Comparison of ENCODE assay signal across 8 cellular contexts in the genomic region with DNA sequence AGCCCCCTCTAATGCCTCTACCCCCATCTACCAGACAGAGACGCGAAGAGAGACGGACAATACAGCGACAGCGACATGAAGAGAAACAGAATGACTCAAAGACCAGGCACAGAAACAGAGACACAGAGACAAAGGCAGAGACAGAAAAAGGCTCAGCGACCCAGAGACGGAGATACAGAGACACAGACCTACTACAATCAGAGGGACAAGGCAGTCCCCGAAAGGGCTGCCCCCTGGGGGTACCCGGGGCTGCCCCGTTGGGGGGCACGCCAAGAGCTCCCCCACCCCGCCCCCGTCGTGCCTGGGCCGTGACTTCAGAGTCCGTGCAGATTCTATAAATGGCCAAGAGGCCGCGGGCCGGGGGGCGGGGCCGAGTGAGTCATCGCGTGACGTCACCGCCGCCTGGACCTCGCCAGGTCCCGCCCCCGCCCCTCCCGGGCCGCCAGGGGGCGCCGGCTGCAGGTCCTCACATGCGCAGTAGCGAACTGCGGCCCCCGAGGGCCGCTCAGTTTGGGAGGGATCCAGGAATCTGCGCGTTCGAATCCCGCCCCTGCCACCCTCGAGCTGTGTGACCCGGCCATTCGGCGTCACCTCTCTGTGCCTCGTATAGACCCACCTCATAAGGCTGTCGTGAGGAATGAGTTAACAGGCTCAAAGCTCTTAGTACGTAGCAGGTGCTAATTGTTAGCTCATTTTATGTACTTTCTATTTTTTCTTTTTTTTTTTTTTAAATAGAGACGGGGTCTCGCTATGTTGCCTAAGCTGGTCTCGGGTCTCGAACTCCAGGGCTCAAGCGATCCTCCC. TPM values are rescaled to one million over a fixed set of nuclear protein-coding genes. Genes with fewer than 3 reads are reported as not detected.
DNase-seq lines count a peak whose midpoint lies in the region; ATAC-seq and TF ChIP-seq lines count a peak whose summit lies in the region.

No MANE protein-coding gene starts in this region.

- ATAC-seq in HG02852 (IDR thresholded peaks at IDR 0.05; ENCODE audit: unreplicated experiment) (peak; percentile 54), left colon (peak; percentile 88), HG02588 (IDR thresholded peaks at IDR 0.05; ENCODE audit: unreplicated experiment) (no peak)

- in situ Hi-C loops in G401 (cut with HindIII; ENCODE audit: low sequenced_read_pairs): no loop called here

- peak overlapping the region; percentile 46 for H3K4me3 ChIP-seq in choroid plexus epithelial cell (ENCODE audit: low read depth, low read length)

- peak; percentile 89 for DNase-seq in G401 (ENCODE audit: low spot score)
- DNase-seq in NCI-H446 treated with DMSO at 0.1 percent for 48 hours (lab: John Stamatoyannopoulos, UW): peak; percentile 67
- DNase-seq in activated CD4-positive, alpha-beta T cell treated with anti-CD3 and anti-CD28 coated beads for 4 hours: peak; percentile 80 to 84
- peak; percentile 91 for DNase-seq in choroid plexus epithelial cell (ENCODE audit: low read depth)
- peak; percentile 80 to 92 for DNase-seq in left colon
- DNase-seq in stimulated activated CD4-positive, alpha-beta T cell treated with anti-CD3 and anti-CD28 coated beads, Interleukin-1b, Interleukin-23, amount 100 ng/mL, for 1 hour (ENCODE audit: low read depth in 2 of 2): peak; percentile 73 to 83

- TF ChIP-seq CTCF in choroid plexus epithelial cell (conservative IDR thresholded peaks at IDR 0.05; ENCODE audit: low read depth, low read length): peak; percentile 70

- intact Hi-C loops in left colon (cut with DNase I, micrococcal nuclease): no loop called here

RNA-seq across cellular contexts. Expression of a gene that starts 2.7 kb away (rescaled TPM):
- 28.0 and 34.3 TPM in 2 replicates for total RNA-seq in G401 (2014; rRNA removed; shearing (Covaris generic))
- 100 to 1,000 TPM in 1 of 2 donors, 1 to 10 TPM in 1; 6.9 to 254 TPM for total RNA-seq in left colon

RNA-seq across cellular contexts. Expression of a gene that starts 7.1 kb away (rescaled TPM):
- total RNA-seq in G401 (2014; rRNA removed; shearing (Covaris generic)): 104 and 109 TPM in 2 replicates
- total RNA-seq in left colon: 10 to 100 TPM; 52.8 to 64.5 TPM

RNA-seq across cellular contexts. Expression of a gene that starts 23.0 kb away (rescaled TPM):
- 54.0 and 57.8 TPM in 2 replicates for total RNA-seq in G401 (2014; rRNA removed; shearing (Covaris generic))
- total RNA-seq in left colon: 10 to 100 TPM; 34.6 to 39.0 TPM

RNA-seq across cellular contexts. Expression of a gene that starts 30.4 kb away (rescaled TPM):
- 10.2 and 21.8 TPM in 2 replicates for total RNA-seq in G401 (2014; rRNA removed; shearing (Covaris generic))
- total RNA-seq in left colon: 10 to 100 TPM in 1 of 2 donors, 1 to 10 TPM in 1; 7.5 to 10.4 TPM

RNA-seq across cellular contexts. Expression of a gene that starts 41.5 kb away (rescaled TPM):
- not detected in 2 replicates for total RNA-seq in G401 (2014; rRNA removed; shearing (Covaris generic))
- 10 to 100 TPM; 22.6 to 26.8 TPM for total RNA-seq in left colon
